9 cellular contexts compared by ENCODE assay signal in genomic region chr5:785181-785705, GRCh38. TPM values are rescaled to one million over a fixed set of nuclear protein-coding genes. Genes with fewer than 3 reads are reported as not detected.
DNase-seq lines count a peak whose midpoint lies in the region; ATAC-seq and TF ChIP-seq lines count a peak whose summit lies in the region.
"Not testable (repeated sequence)": the region's sequence is repeated elsewhere in the genome, so short reads cannot be mapped to it uniquely, and the experiment has no call there.
"Had no signal": no experiment of that assay in that cellular context is flagged by ENCODE, and none has a peak within 500 bp of the region (broad histone marks: within the 10 kb centered on the region; RNA-seq: fewer than 3 reads in every experiment).

No MANE protein-coding gene starts in this region.

- not testable (repeated sequence) for H3K36me3 ChIP-seq in CD8-positive, alpha-beta T cell (ENCODE audit: insufficient read depth, low read length); Panc1 (ENCODE audit: control insufficient read depth, insufficient read depth, low read length); mucosa of rectum (ENCODE audit: control insufficient read depth in 2 of 2, insufficient read depth in 2 of 2, low read length in 2 of 2)

- TF ChIP-seq CTCF in CD8-positive, alpha-beta T cell (IDR thresholded peaks at IDR 0.05); Panc1 (IDR thresholded peaks at IDR 0.05); glutamatergic neuron (IDR thresholded peaks at IDR 0.05; ENCODE audit: partially characterized antibody, unreplicated experiment): not testable (repeated sequence)

- not testable (repeated sequence) for BruUV-seq in Panc1 (replicated peaks; lab: Mats Ljungman, UMichigan)

- POLR2A ChIA-PET in CD8-positive, alpha-beta T cell (lab: Charles Lee); Panc1 (lab: Charles Lee): not testable (repeated sequence)

- CTCF ChIA-PET in CD8-positive, alpha-beta T cell (lab: Charles Lee); Panc1 (lab: Charles Lee): not testable (repeated sequence)

- H3K27me3 ChIP-seq in CD8-positive, alpha-beta T cell (ENCODE audit: insufficient read depth, low read length); Panc1 (ENCODE audit: control insufficient read depth, insufficient read depth, low read length); mucosa of rectum (ENCODE audit: control insufficient read depth in 2 of 2, insufficient read depth in 2 of 2, low read length in 2 of 2): not testable (repeated sequence)

- in situ Hi-C loops in Panc1 (cut with HindIII; ENCODE audit: low pct_unique_long_range_greater_than_20kb, low sequenced_read_pairs): not testable (repeated sequence)

- ATAC-seq in CD8-positive, alpha-beta T cell: peak; percentile 24
- ATAC-seq in GM21515 (IDR thresholded peaks at IDR 0.05; ENCODE audit: unreplicated experiment) (peak; percentile 23), HG03354 (IDR thresholded peaks at IDR 0.05; ENCODE audit: poor library complexity, severe bottlenecking, unreplicated experiment) (peak; percentile 20), Panc1 (peak; percentile 33; the same call in 1 of the 2 replicates)
- peak; percentile 1 for ATAC-seq in stimulated activated naive CD8-positive, alpha-beta T cell treated with anti-CD3 and anti-CD28 coated beads, Interleukin-15, Interleukin-2, amounts not matched to agents 100 U/mL and 50 U/mL, for 24 hours

- intact Hi-C loops in CD8-positive, alpha-beta T cell (cut with DNase I, micrococcal nuclease); Panc1 (cut with micrococcal nuclease; ENCODE audit: unreplicated experiment): not testable (repeated sequence)

- not testable (repeated sequence) for H3K9me3 Mint-ChIP-seq in CD8-positive, alpha-beta T cell; activated naive CD8-positive, alpha-beta T cell (ENCODE audit: low read depth)
- H3K9me3 Mint-ChIP-seq in glutamatergic neuron (ENCODE audit: unreplicated experiment): peaks cover 12% of the 10 kb centered on the region

- H3K4me3 Mint-ChIP-seq in CD8-positive, alpha-beta T cell: peak overlapping the region; percentile 74
- H3K4me3 Mint-ChIP-seq in activated naive CD8-positive, alpha-beta T cell: peak overlapping the region; percentile 81
- peak overlapping the region; percentile 69 for H3K4me3 Mint-ChIP-seq in glutamatergic neuron (ENCODE audit: unreplicated experiment)

- H3K9me3 ChIP-seq in CD8-positive, alpha-beta T cell (ENCODE audit: low read length); Panc1 (ENCODE audit: control insufficient read depth, insufficient read depth, low read depth, low read length); mucosa of rectum (ENCODE audit: control insufficient read depth in 2 of 2, low read length in 2 of 2): not testable (repeated sequence)

- peak overlapping the region; percentile 60 for H3K4me3 ChIP-seq in CD8-positive, alpha-beta T cell (ENCODE audit: low read depth, low read length)
- peak overlapping the region; percentile 47 to 52 for H3K4me3 ChIP-seq in Panc1 (ENCODE audit: low read depth in 2 of 2, low read length in 2 of 2)
- peak overlapping the region; percentile 13 to 45 for H3K4me3 ChIP-seq in mucosa of rectum (ENCODE audit: low read length in 2 of 2)

- H3K27ac Mint-ChIP-seq in CD8-positive, alpha-beta T cell; activated naive CD8-positive, alpha-beta T cell; glutamatergic neuron (ENCODE audit: unreplicated experiment): not testable (repeated sequence)

- not testable (repeated sequence) for H3K27me3 Mint-ChIP-seq in CD8-positive, alpha-beta T cell (ENCODE audit: low read depth); glutamatergic neuron (ENCODE audit: unreplicated experiment)
- H3K27me3 Mint-ChIP-seq in activated naive CD8-positive, alpha-beta T cell: peaks cover 14% of the 10 kb centered on the region

- not testable (repeated sequence) for H3K4me1 Mint-ChIP-seq in CD8-positive, alpha-beta T cell (ENCODE audit: low read depth); activated naive CD8-positive, alpha-beta T cell (ENCODE audit: low read depth); glutamatergic neuron (ENCODE audit: low read depth, unreplicated experiment)

- not testable (repeated sequence) for H3K36me3 Mint-ChIP-seq in CD8-positive, alpha-beta T cell; activated naive CD8-positive, alpha-beta T cell
- H3K36me3 Mint-ChIP-seq in glutamatergic neuron (ENCODE audit: unreplicated experiment): peaks cover 20% of the 10 kb centered on the region

- peak in 2 of 7 experiments; percentile 16 to 53 for DNase-seq in CD8-positive, alpha-beta T cell
- DNase-seq in Panc1 (ENCODE audit: low read depth, low spot score); glutamatergic neuron; stimulated activated naive CD8-positive, alpha-beta T cell treated with anti-CD3 and anti-CD28 coated beads, Interleukin-15, Interleukin-2, amounts not matched to agents 100 U/mL and 50 U/mL, for 24 hours: not testable (repeated sequence)

- H3K27ac ChIP-seq in CD8-positive, alpha-beta T cell (ENCODE audit: low read depth, low read length); Panc1 (ENCODE audit: low read length); mucosa of rectum (ENCODE audit: low read depth in 2 of 2, low read length in 2 of 2): not testable (repeated sequence)

- peak overlapping the region in 1 of 2 donors; percentile 48 for H3K9ac ChIP-seq in mucosa of rectum (ENCODE audit: low read depth in 1 of 2, low read length in 2 of 2)

- not testable (repeated sequence) for H3K4me1 ChIP-seq in CD8-positive, alpha-beta T cell (ENCODE audit: insufficient read depth, low read length); Panc1 (ENCODE audit: control insufficient read depth, insufficient read depth, low read length); mucosa of rectum (ENCODE audit: control insufficient read depth in 2 of 2, insufficient read depth in 2 of 2, low read length in 2 of 2)

RNA-seq across cellular contexts. Expression of gene ZDHHC11B, which starts 0.7 kb away (rescaled TPM):
- 1 to 10 TPM; 4.8 to 5.1 TPM for total RNA-seq in CD8-positive, alpha-beta T cell
- 1.4 TPM for total RNA-seq in Panc1 (2021; ENCODE audit: unreplicated experiment)
- 1.4 TPM for polyA plus RNA-seq in Panc1 (2012; ENCODE audit: insufficient read length)
- total RNA-seq in glutamatergic neuron (ENCODE audit: unreplicated experiment): 42.8 TPM
- total RNA-seq: glomerular endothelial cell had no signal
